ENCODE assay signal across 1 cellular context in genomic region chr7:2760098-2760889, GRCh38.
TF ChIP-seq lines count a peak whose summit lies in the region.

No MANE protein-coding gene starts in this region.

TF ChIP-seq in K562, 482 proteins besides CTCF, POLR2A, EP300 and RAD21 (continued from another document):
- TF ChIP-seq ZBTB33 (CRISPR knock-in tag; IDR thresholded peaks at IDR 0.05) = peak; percentile 44; the same call in 1 of the 2 replicates
- TF ChIP-seq TBL1XR1 (IDR thresholded peaks at IDR 0.05; ENCODE audit: low read length in 2 of 2) = no peak
- peak; percentile 51 for TF ChIP-seq PKNOX1 (IDR thresholded peaks at IDR 0.05)
- no peak for TF ChIP-seq ZNF274 (IDR thresholded peaks at IDR 0.05; ENCODE audit: borderline replicate concordance, low read depth, low read length)
- TF ChIP-seq FOXK1 (CRISPR knock-in tag; IDR thresholded peaks at IDR 0.05; ENCODE audit: borderline replicate concordance) = peak; percentile 36; the same call in 1 of the 2 replicates
- peak; percentile 84 for TF ChIP-seq MEF2D (tag; conservative IDR thresholded peaks at IDR 0.05; ENCODE audit: low read depth)
- no peak for TF ChIP-seq ELF2 (CRISPR knock-in tag; IDR thresholded peaks at IDR 0.05)
- no peak for TF ChIP-seq E2F4 (CRISPR knock-in tag; IDR thresholded peaks at IDR 0.05; ENCODE audit: low read depth)
- no peak for TF ChIP-seq TOE1 (IDR thresholded peaks at IDR 0.05; ENCODE audit: borderline replicate concordance)
- TF ChIP-seq TOE1 (CRISPR knock-in tag; IDR thresholded peaks at IDR 0.05; ENCODE audit: borderline replicate concordance, low read depth) = 0 out of 2 replicates have a peak, but pooled peaks have one; percentile 45
- TF ChIP-seq CREM (IDR thresholded peaks at IDR 0.05; ENCODE audit: low read depth) = 0 out of 2 replicates have a peak, but pooled peaks have one; percentile 46
- TF ChIP-seq CEBPG (CRISPR knock-in tag; IDR thresholded peaks at IDR 0.05) = no peak
- TF ChIP-seq CEBPG (tag; conservative IDR thresholded peaks at IDR 0.05 in 1 of 2, IDR thresholded peaks at IDR 0.05 in 1 of 2) = no peak
- no peak for TF ChIP-seq SLC30A9 (CRISPR knock-in tag; IDR thresholded peaks at IDR 0.05)
- 0 out of 2 replicates have a peak, but pooled peaks have one; percentile 11 for TF ChIP-seq ZBED1 (IDR thresholded peaks at IDR 0.05)
- TF ChIP-seq DIDO1 (tag; IDR thresholded peaks at IDR 0.05; ENCODE audit: low read depth) = no peak
- no peak for TF ChIP-seq THRAP3 (IDR thresholded peaks at IDR 0.05; ENCODE audit: borderline replicate concordance)
- TF ChIP-seq L3MBTL2 (IDR thresholded peaks at IDR 0.05) = peak; percentile 20; the same call in 1 of the 2 replicates
- peak; percentile 89 for TF ChIP-seq BHLHE40 (IDR thresholded peaks at IDR 0.05; ENCODE audit: low read length)
- peak; percentile 24; the same call in 1 of the 2 replicates for TF ChIP-seq USF2 (CRISPR knock-in tag; IDR thresholded peaks at IDR 0.05)
- TF ChIP-seq DNMT1 (IDR thresholded peaks at IDR 0.05) = no peak
- peak; percentile 94 for TF ChIP-seq HMBOX1 (IDR thresholded peaks at IDR 0.05)
- TF ChIP-seq PBX2 (CRISPR knock-in tag; IDR thresholded peaks at IDR 0.05; ENCODE audit: low read depth) = 0 out of 2 replicates have a peak, but pooled peaks have one; percentile 5
- no peak for TF ChIP-seq PBX2 (tag; conservative IDR thresholded peaks at IDR 0.05; ENCODE audit: low read depth)
- no peak for TF ChIP-seq HBP1 (CRISPR knock-in tag; IDR thresholded peaks at IDR 0.05)
- TF ChIP-seq HDAC1 (IDR thresholded peaks at IDR 0.05) = no peak
- no peak for TF ChIP-seq ZFP36 (IDR thresholded peaks at IDR 0.05; ENCODE audit: low read depth, low read length, partially characterized antibody)
